ENCODE assay signal across 22 cellular contexts in the genomic region with DNA sequence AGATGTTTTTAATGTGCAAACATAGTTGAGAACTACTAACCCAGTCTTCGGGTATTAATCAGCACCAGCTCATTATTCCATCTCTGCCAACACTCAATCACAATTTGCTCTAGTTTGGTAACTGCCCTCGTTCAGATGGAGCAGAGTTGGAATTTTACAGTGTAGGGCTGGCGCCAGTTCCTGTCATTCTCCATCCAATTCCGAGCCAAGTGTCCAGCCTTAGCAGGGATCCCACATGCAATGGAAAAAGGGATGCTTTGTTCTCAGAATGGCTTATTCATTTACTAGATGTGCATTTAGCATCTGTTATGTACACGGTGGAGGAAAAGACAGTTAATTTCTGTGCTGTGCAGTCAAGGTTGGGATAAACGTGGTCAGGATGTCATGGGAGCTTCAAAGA.
"Had no signal": no experiment of that assay in that cellular context is flagged by ENCODE, and none has a peak within 500 bp of the region (broad histone marks: within the 10 kb centered on the region; RNA-seq: fewer than 3 reads in every experiment).

No MANE protein-coding gene starts in this region.

- ATAC-seq: effector memory CD8-positive, alpha-beta T cell; gastrocnemius medialis; heart right ventricle; left cardiac atrium; left lung; mucosa of descending colon; natural killer cell treated with Interleukin-12 subunit alpha and Interleukin-12 subunit beta and Interleukin-15 and Interleukin-18, amount 100 ng/mL, for 72 hours; sciatic nerve; stimulated activated naive CD8-positive, alpha-beta T cell treated with anti-CD3 and anti-CD28 coated beads, Interleukin-15, amount 100 ng/mL, for 72 hours had no signal

- H3K4me1 Mint-ChIP-seq: naive B cell; stimulated activated naive CD8-positive, alpha-beta T cell treated with anti-CD3 and anti-CD28 coated beads, Interleukin-15, amount 100 ng/mL, for 72 hours had no signal

- H3K9me3 Mint-ChIP-seq: effector memory CD8-positive, alpha-beta T cell; natural killer cell treated with Interleukin-12 subunit alpha and Interleukin-12 subunit beta and Interleukin-15 and Interleukin-18, amount 100 ng/mL, for 72 hours; neural crest cell had no signal

- H3K4me3 Mint-ChIP-seq: effector memory CD8-positive, alpha-beta T cell; mesothelial cell of epicardium; naive B cell; natural killer cell treated with Interleukin-12 subunit alpha and Interleukin-12 subunit beta and Interleukin-15 and Interleukin-18, amount 100 ng/mL, for 72 hours; neural crest cell; stimulated activated naive CD8-positive, alpha-beta T cell treated with anti-CD3 and anti-CD28 coated beads, Interleukin-15, amount 100 ng/mL, for 72 hours had no signal

- H3K27me3 Mint-ChIP-seq: naive B cell; stimulated activated naive CD8-positive, alpha-beta T cell treated with anti-CD3 and anti-CD28 coated beads, Interleukin-15, amount 100 ng/mL, for 72 hours had no signal

- H3K27ac Mint-ChIP-seq: effector memory CD8-positive, alpha-beta T cell; mesothelial cell of epicardium; naive B cell; natural killer cell treated with Interleukin-12 subunit alpha and Interleukin-12 subunit beta and Interleukin-15 and Interleukin-18, amount 100 ng/mL, for 72 hours; progenitor cell of endocrine pancreas; stimulated activated naive CD8-positive, alpha-beta T cell treated with anti-CD3 and anti-CD28 coated beads, Interleukin-15, amount 100 ng/mL, for 72 hours had no signal

- H3K36me3 Mint-ChIP-seq: natural killer cell treated with Interleukin-12 subunit alpha and Interleukin-12 subunit beta and Interleukin-15 and Interleukin-18, amount 100 ng/mL, for 72 hours had no signal

- DNase-seq: cortex of kidney; effector memory CD8-positive, alpha-beta T cell; foreskin fibroblast; gastrocnemius medialis; heart right ventricle; left cardiac atrium; left lung; mesenchymal stem cell; mucosa of descending colon; naive B cell; stimulated activated CD4-positive, alpha-beta T cell treated with anti-CD3 and anti-CD28 coated beads, Interleukin-12 subunit alpha, Interleukin-12 subunit beta, amount 100 ng/mL, for 4 hours; stimulated activated CD4-positive, alpha-beta T cell treated with anti-CD3 and anti-CD28 coated beads, Interleukin-1b, Interleukin-23, amount 100 ng/mL, for 48 hours; stimulated activated CD4-positive, alpha-beta T cell treated with anti-CD3 and anti-CD28 coated beads, Interleukin-4, amount 100 ng/mL, for 1 hour; stimulated activated CD8-positive, alpha-beta memory T cell treated with anti-CD3 and anti-CD28 coated beads, Interleukin-4, amount 100 ng/mL, for 48 hours; stimulated activated naive CD4-positive, alpha-beta T cell; stimulated activated naive CD8-positive, alpha-beta T cell treated with anti-CD3 and anti-CD28 coated beads, Interleukin-15, amount 100 ng/mL, for 72 hours; transverse colon had no signal
